ENCODE assay signal across 8 cellular contexts in genomic region chr6:4941782-4942672, GRCh38.
DNase-seq lines count a peak whose midpoint lies in the region; ATAC-seq lines count a peak whose summit lies in the region.

No MANE protein-coding gene starts in this region.

- peak overlapping the region; percentile 33 for H3K27ac Mint-ChIP-seq in activated naive CD4-positive, alpha-beta T cell treated with anti-CD3 and anti-CD28 coated beads, Interleukin-2, amount 50 U/mL, for 24 hours

- peak; percentile 44 for DNase-seq in NCI-H82 (lab: John Stamatoyannopoulos, UW)
- DNase-seq in NCI-H82 treated with DMSO at 0.1 percent for 48 hours (lab: John Stamatoyannopoulos, UW; ENCODE audit: unreplicated experiment): no peak
- DNase-seq in NOMO-1 (lab: John Stamatoyannopoulos, UW; ENCODE audit: unreplicated experiment in 2 of 2): peak; percentile 61 to 68
- DNase-seq in inferior parietal cortex (ENCODE audit: extremely low spot score): peak; percentile 31
- peak; percentile 17 to 46 for DNase-seq in stimulated activated CD4-positive, alpha-beta T cell treated with anti-CD3 and anti-CD28 coated beads, Interleukin-4, amount 100 ng/mL, for 48 hours (ENCODE audit: low read depth in 2 of 2)

- H3K9me3 Mint-ChIP-seq in activated naive CD4-positive, alpha-beta T cell treated with anti-CD3 and anti-CD28 coated beads, Interleukin-2, amount 50 U/mL, for 24 hours: no peaks in the 10 kb centered on the region

- ATAC-seq in HG02870 (IDR thresholded peaks at IDR 0.05; ENCODE audit: unreplicated experiment): peak; percentile 78
- ATAC-seq in GM21367 (IDR thresholded peaks at IDR 0.05; ENCODE audit: unreplicated experiment): no peak

- H3K4me3 Mint-ChIP-seq in activated naive CD4-positive, alpha-beta T cell treated with anti-CD3 and anti-CD28 coated beads, Interleukin-2, amount 50 U/mL, for 24 hours: no peak overlapping the region

- H3K4me1 Mint-ChIP-seq in activated naive CD4-positive, alpha-beta T cell treated with anti-CD3 and anti-CD28 coated beads, Interleukin-2, amount 50 U/mL, for 24 hours: peaks cover 25% of the 10 kb centered on the region

- no peaks in the 10 kb centered on the region for H3K27me3 Mint-ChIP-seq in activated naive CD4-positive, alpha-beta T cell treated with anti-CD3 and anti-CD28 coated beads, Interleukin-2, amount 50 U/mL, for 24 hours

- peaks cover 13% of the 10 kb centered on the region for H3K36me3 Mint-ChIP-seq in activated naive CD4-positive, alpha-beta T cell treated with anti-CD3 and anti-CD28 coated beads, Interleukin-2, amount 50 U/mL, for 24 hours
